ENCODE assay signal across 19 cellular contexts in the genomic region with DNA sequence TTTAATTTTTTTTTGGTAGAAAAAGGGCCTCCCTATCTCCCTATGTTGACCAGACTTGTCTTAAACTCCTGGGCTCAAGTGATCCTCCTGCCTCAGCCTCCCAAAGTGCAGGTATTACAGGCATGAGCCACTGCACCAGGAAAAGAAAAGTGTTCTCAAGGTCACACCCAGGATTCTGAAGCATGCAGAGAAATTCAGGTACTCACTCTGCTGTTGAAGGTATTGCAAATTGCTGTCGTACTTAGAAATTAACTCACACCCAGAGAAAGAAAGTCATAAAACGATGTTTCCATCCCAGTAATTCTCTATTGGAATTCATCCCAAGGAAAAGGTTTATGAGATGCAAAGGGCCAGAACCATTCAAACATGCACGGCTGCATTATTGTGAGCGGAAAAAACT.
"Had no signal": no experiment of that assay in that cellular context is flagged by ENCODE, and none has a peak within 500 bp of the region (broad histone marks: within the 10 kb centered on the region; RNA-seq: fewer than 3 reads in every experiment).

No MANE protein-coding gene starts in this region.

- H3K36me3 ChIP-seq: gastrocnemius medialis, neutrophil, prostate gland, sigmoid colon, upper lobe of right lung had no signal

- H2AFZ ChIP-seq: hepatocyte had no signal

- H3K4me2 ChIP-seq: hepatocyte had no signal

- H3K4me3 ChIP-seq: gastrocnemius medialis, hepatocyte, prostate gland, sigmoid colon, SK-N-MC, upper lobe of right lung had no signal

- ATAC-seq: activated T-cell treated with anti-CD3 and anti-CD28 coated beads, Interleukin-2, amount 50 U/mL, for 4 hours; activated T-helper 17 cell treated with anti-CD3 and anti-CD28 coated beads, Interleukin-2, amount 50 U/mL, for 72 hours; gastrocnemius medialis; natural killer cell treated with Interleukin-12 subunit alpha and Interleukin-12 subunit beta and Interleukin-15 and Interleukin-18, amount 100 ng/mL, for 72 hours; stimulated activated effector memory CD8-positive, alpha-beta T cell treated with anti-CD3 and anti-CD28 coated beads, Interleukin-12 subunit alpha, Interleukin-12 subunit beta, amount 100 ng/mL, for 72 hours; upper lobe of right lung had no signal

- H3K9me3 ChIP-seq: gastrocnemius medialis, neutrophil, prostate gland, sigmoid colon, upper lobe of right lung had no signal

- H3K27me3 ChIP-seq: gastrocnemius medialis, hepatocyte, sigmoid colon, upper lobe of right lung had no signal

- H3K27ac ChIP-seq: gastrocnemius medialis, hepatocyte, neutrophil, prostate gland, SK-N-MC, upper lobe of right lung, VCaP had no signal

- DNase-seq: activated CD4-positive, alpha-beta T cell treated with anti-CD3 and anti-CD28 coated beads for 4 hours; activated CD4-positive, alpha-beta T cell treated with anti-CD3 and anti-CD28 coated beads, Interleukin-2, amount 50 U/mL, for 48 hours; activated naive CD4-positive, alpha-beta T cell; activated T-cell treated with anti-CD3 and anti-CD28 coated beads, Interleukin-2, amount 50 U/mL, for 4 hours; effector CD8-positive, alpha-beta T cell; gastrocnemius medialis; stimulated activated CD4-positive, alpha-beta T cell treated with anti-CD3 and anti-CD28 coated beads, Interleukin-4, amount 100 ng/mL, for 24 hours; substantia nigra; T-helper 9 cell had no signal
